22 cellular contexts compared by ENCODE assay signal in genomic region chr9:108643756-108644510, GRCh38.
DNase-seq lines count a peak whose midpoint lies in the region; ATAC-seq and TF ChIP-seq lines count a peak whose summit lies in the region.
"Had no signal": no experiment of that assay in that cellular context is flagged by ENCODE, and none has a peak within 500 bp of the region (broad histone marks: within the 10 kb centered on the region; RNA-seq: fewer than 3 reads in every experiment).

No MANE protein-coding gene starts in this region.

- POLR2A ChIA-PET in PC-3 (lab: Charles Lee; ENCODE audit: unreplicated experiment) = no interaction called here

- no peaks in the 10 kb centered on the region for H3K9me3 Mint-ChIP-seq in endothelial cell (ENCODE audit: unreplicated experiment)
- H3K9me3 Mint-ChIP-seq: activated CD4-positive, alpha-beta T cell treated with anti-CD3 and anti-CD28 coated beads, Interleukin-2, amount 10 ng/mL, durations not matched to agents 7 days and 5 days; activated T-cell treated with anti-CD3 and anti-CD28 coated beads, Interleukin-2, amount 50 U/mL, for 4 hours had no signal

- H3K4me3 Mint-ChIP-seq in endothelial cell (ENCODE audit: unreplicated experiment) = no peak overlapping the region
- H3K4me3 Mint-ChIP-seq: activated CD4-positive, alpha-beta T cell treated with anti-CD3 and anti-CD28 coated beads, Interleukin-2, amount 10 ng/mL, durations not matched to agents 7 days and 5 days; activated T-cell treated with anti-CD3 and anti-CD28 coated beads, Interleukin-2, amount 50 U/mL, for 4 hours had no signal

- no peaks in the 10 kb centered on the region for H4K20me1 ChIP-seq in PC-3 (ENCODE audit: low read length)

- no peaks in the 10 kb centered on the region for H3K4me1 ChIP-seq in PC-3 (ENCODE audit: insufficient read depth, low read length)
- H3K4me1 ChIP-seq: body of pancreas, lower lobe of right lung, pancreas, stomach, thyroid gland had no signal

- H3K27me3 ChIP-seq in HL-60 (ENCODE audit: insufficient read depth, poor library complexity, severe bottlenecking) (no peaks in the 10 kb centered on the region), PC-3 (ENCODE audit: low read length) (peaks cover 11% of the 10 kb centered on the region; the same call in 1 of the 2 replicates)
- H3K27me3 ChIP-seq: body of pancreas, heart left ventricle, pancreas, stomach, thyroid gland had no signal

- no TSS peak for BruUV-seq in PC-3 (replicated peaks; lab: Mats Ljungman, UMichigan)

- H3K36me3 Mint-ChIP-seq in endothelial cell (ENCODE audit: low read depth, unreplicated experiment) = no peaks in the 10 kb centered on the region

- H3F3A ChIP-seq in PC-3 (ENCODE audit: low read length, unreplicated experiment) = no peaks in the 10 kb centered on the region

- no peak overlapping the region for H3K4me3 ChIP-seq in HL-60 (replicated peaks; ENCODE audit: insufficient read depth, low read length)
- H3K4me3 ChIP-seq in PC-3 (ENCODE audit: low read length) = no peak overlapping the region
- H3K4me3 ChIP-seq: body of pancreas, heart left ventricle, lower lobe of right lung, pancreas, stomach, thyroid gland had no signal

- no peaks in the 10 kb centered on the region for H3K36me3 ChIP-seq in PC-3 (ENCODE audit: low read depth, low read length)
- H3K36me3 ChIP-seq: heart left ventricle, lower lobe of right lung, pancreas, stomach, thyroid gland had no signal

- no peaks in the 10 kb centered on the region for H3K9me3 ChIP-seq in PC-3 (ENCODE audit: low read length)
- H3K9me3 ChIP-seq: body of pancreas, heart left ventricle, lower lobe of right lung, pancreas, stomach, thyroid gland had no signal

- DNase-seq in CD1c-positive myeloid dendritic cell (ENCODE audit: extremely low spot score) (peak; percentile 7), HL-60 (ENCODE audit: low read depth in 1 of 2, low spot score in 1 of 2) (peak in 1 of 2 experiments; percentile 31), PC-3 (peak; percentile 16), fibroblast of peridontal ligament (ENCODE audit: extremely low read depth) (peak; percentile 31), endothelial cell (ENCODE audit: low spot score) (no peak), hepatic stellate cell (ENCODE audit: low spot score) (no peak), NCI-H2171 treated with DMSO at 0.1 percent for 48 hours (lab: John Stamatoyannopoulos, UW) (no peak)
- DNase-seq: activated CD4-positive, alpha-beta T cell treated with anti-CD3 and anti-CD28 coated beads, Interleukin-2, amount 10 ng/mL, durations not matched to agents 7 days and 5 days; activated T-cell treated with anti-CD3 and anti-CD28 coated beads, Interleukin-2, amount 50 U/mL, for 4 hours; body of pancreas; DMS79; heart left ventricle; lower lobe of right lung; NCI-H2029; NCI-H774; OCI-M1; pancreas; retina; Right ventricle myocardium superior; small intestine; stomach; thyroid gland had no signal

- H3K27me3 Mint-ChIP-seq in endothelial cell (ENCODE audit: unreplicated experiment) = no peaks in the 10 kb centered on the region
- H3K27me3 Mint-ChIP-seq: activated CD4-positive, alpha-beta T cell treated with anti-CD3 and anti-CD28 coated beads, Interleukin-2, amount 10 ng/mL, durations not matched to agents 7 days and 5 days had no signal

- CTCF ChIA-PET in PC-3 (lab: Charles Lee) = no interaction called here

- H3K9me2 ChIP-seq in PC-3 (replicated peaks; ENCODE audit: low read length) = no peaks in the 10 kb centered on the region

- no peak overlapping the region for H3K4me2 ChIP-seq in PC-3 (ENCODE audit: low read length)

- no peak overlapping the region for H3K27ac Mint-ChIP-seq in endothelial cell (ENCODE audit: unreplicated experiment)

- H3K4me1 Mint-ChIP-seq in endothelial cell (ENCODE audit: unreplicated experiment) = peaks cover 3% of the 10 kb centered on the region
- H3K4me1 Mint-ChIP-seq: activated CD4-positive, alpha-beta T cell treated with anti-CD3 and anti-CD28 coated beads, Interleukin-2, amount 10 ng/mL, durations not matched to agents 7 days and 5 days had no signal

- no peaks in the 10 kb centered on the region for H3K79me2 ChIP-seq in PC-3 (ENCODE audit: low read length)

- TF ChIP-seq CTCF in HL-60 (IDR thresholded peaks at IDR 0.05; ENCODE audit: insufficient read depth, low read length) (no peak), PC-3 (conservative IDR thresholded peaks at IDR 0.05; ENCODE audit: low read depth, low read length) (no peak), endothelial cell (IDR thresholded peaks at IDR 0.05; ENCODE audit: unreplicated experiment) (no peak)

- H3K27ac ChIP-seq in HL-60 (replicated peaks) (peak overlapping the region; percentile 78), PC-3 (ENCODE audit: low read length) (no peak overlapping the region)
- H3K27ac ChIP-seq: body of pancreas, heart left ventricle, lower lobe of right lung, pancreas, stomach, thyroid gland had no signal

- no peak overlapping the region for H3K9ac ChIP-seq in PC-3 (ENCODE audit: low read length)

- intact Hi-C loops in PC-3 (cut with micrococcal nuclease) = no loop called here

- H2AFZ ChIP-seq in PC-3 (ENCODE audit: low read length) = no peak overlapping the region

- ATAC-seq in PC-3 = no peak
- ATAC-seq: activated T-cell treated with anti-CD3 and anti-CD28 coated beads, Interleukin-2, amount 50 U/mL, for 4 hours; body of pancreas; heart left ventricle; lower lobe of right lung; pancreas had no signal

Comparison
In these comparisons a context has a peak if more than half of its experiments do, and no peak if none do; other contexts are left out.
1. DNase-seq: peak in CD1c-positive myeloid dendritic cell (single experiment), PC-3 (single experiment) and fibroblast of peridontal ligament (single experiment); none in endothelial cell (single experiment), hepatic stellate cell (single experiment) and NCI-H2171 treated with DMSO at 0.1 percent for 48 hours (single experiment).